In genomic region chr11:124722176-124722575, GRCh38 we compare ENCODE assay signal across 30 cellular contexts. TPM values are rescaled to one million over a fixed set of nuclear protein-coding genes. Genes with fewer than 3 reads are reported as not detected.
"Had no signal": no experiment of that assay in that cellular context is flagged by ENCODE, and none has a peak within 500 bp of the region (broad histone marks: within the 10 kb centered on the region; RNA-seq: fewer than 3 reads in every experiment).

No MANE protein-coding gene starts in this region.

- DNase-seq: colonic mucosa; effector CD8-positive, alpha-beta T cell; foreskin keratinocyte; heart left ventricle; kidney; naive thymus-derived CD4-positive, alpha-beta T cell; occipital lobe; ovary; psoas muscle; sigmoid colon; stimulated activated CD4-positive, alpha-beta T cell treated with anti-CD3 and anti-CD28 coated beads, Interleukin-2, amount 100 ng/mL, for 24 hours; stimulated activated CD4-positive, alpha-beta T cell treated with anti-CD3 and anti-CD28 coated beads, Interleukin-4, amount 100 ng/mL, for 24 hours; stimulated activated naive CD4-positive, alpha-beta T cell treated with Interleukin-2 at 50 U/mL for 16 hours; stomach; thyroid gland had no signal

- H3K36me3 ChIP-seq: colonic mucosa, esophagus muscularis mucosa, gastroesophageal sphincter, heart left ventricle, ovary, sigmoid colon, stomach, thyroid gland had no signal

- H3K4me2 ChIP-seq: hepatocyte had no signal

- H3K27ac Mint-ChIP-seq: dendritic cell treated with granulocyte-macrophage colony-stimulating factor and Interleukin-4, amounts not matched to agents 40 ng/mL and 50 ng/mL, for 4 days; memory B cell; mesothelial cell of epicardium; nephron; stimulated activated effector memory CD8-positive, alpha-beta T cell treated with anti-CD3 and anti-CD28 coated beads, Interleukin-12 subunit alpha, Interleukin-12 subunit beta, amount 100 ng/mL, for 72 hours; type B pancreatic cell had no signal

- H3K36me3 Mint-ChIP-seq: mesothelial cell of epicardium; naive thymus-derived CD4-positive, alpha-beta T cell; type B pancreatic cell had no signal

- H3K4me3 Mint-ChIP-seq: dendritic cell treated with granulocyte-macrophage colony-stimulating factor and Interleukin-4, amounts not matched to agents 40 ng/mL and 50 ng/mL, for 4 days; memory B cell; mesothelial cell of epicardium; naive thymus-derived CD4-positive, alpha-beta T cell; nephron; stimulated activated effector memory CD8-positive, alpha-beta T cell treated with anti-CD3 and anti-CD28 coated beads, Interleukin-12 subunit alpha, Interleukin-12 subunit beta, amount 100 ng/mL, for 72 hours; type B pancreatic cell had no signal

- H3K27me3 ChIP-seq: ovary, thyroid gland had no signal

- H2AFZ ChIP-seq: hepatocyte had no signal

- H3K4me3 ChIP-seq: colonic mucosa, esophagus muscularis mucosa, gastroesophageal sphincter, heart left ventricle, hepatocyte, lung, ovary, psoas muscle, sigmoid colon, stomach, thyroid gland had no signal

- H3K4me1 ChIP-seq: psoas muscle had no signal

- H3K9me3 ChIP-seq: colonic mucosa, esophagus muscularis mucosa, gastroesophageal sphincter, heart left ventricle, ovary, psoas muscle, sigmoid colon, stomach, thyroid gland had no signal

- H3K9me3 Mint-ChIP-seq: dendritic cell treated with granulocyte-macrophage colony-stimulating factor and Interleukin-4, amounts not matched to agents 40 ng/mL and 50 ng/mL, for 4 days; memory B cell; mesothelial cell of epicardium; naive thymus-derived CD4-positive, alpha-beta T cell; nephron; stimulated activated effector memory CD8-positive, alpha-beta T cell treated with anti-CD3 and anti-CD28 coated beads, Interleukin-12 subunit alpha, Interleukin-12 subunit beta, amount 100 ng/mL, for 72 hours; type B pancreatic cell had no signal

- ATAC-seq: foreskin keratinocyte; gastroesophageal sphincter; heart left ventricle; left lobe of liver; naive thymus-derived CD4-positive, alpha-beta T cell; psoas muscle; right cardiac atrium; stimulated activated effector memory CD8-positive, alpha-beta T cell treated with anti-CD3 and anti-CD28 coated beads, Interleukin-12 subunit alpha, Interleukin-12 subunit beta, amount 100 ng/mL, for 72 hours had no signal

- H3K79me2 ChIP-seq: hepatocyte had no signal

- H3K27ac ChIP-seq: colonic mucosa, esophagus muscularis mucosa, foreskin keratinocyte, gastroesophageal sphincter, heart left ventricle, hepatocyte, ovary, psoas muscle, sigmoid colon, stomach, thyroid gland had no signal

RNA-seq across cellular contexts. Expression of gene NRGN, which starts 17.6 kb away (rescaled TPM):
- total RNA-seq: hepatocyte, skeletal muscle tissue had no signal

RNA-seq across cellular contexts. Expression of gene VSIG2, which starts 29.9 kb away (rescaled TPM):
- total RNA-seq: fibroblast of lung, foreskin keratinocyte, occipital lobe, skeletal muscle tissue, subcutaneous adipose tissue had no signal

RNA-seq across cellular contexts. Expression of gene ESAM, which starts 39.9 kb away (rescaled TPM):
- total RNA-seq: foreskin keratinocyte had no signal
